ENCODE assay signal across 8 cellular contexts in genomic region chr19:37334179-37335071, GRCh38.
DNase-seq lines count a peak whose midpoint lies in the region; ATAC-seq lines count a peak whose summit lies in the region.

No MANE protein-coding gene starts in this region.

- DNase-seq in GM04503 (ENCODE audit: low read depth) (peak; percentile 54), NCI-H526 treated with DMSO at 0.1 percent for 48 hours (lab: John Stamatoyannopoulos, UW) (peak; percentile 44), activated T-cell treated with anti-CD3 and anti-CD28 coated beads for 24 hours (ENCODE audit: low read depth) (peak; percentile 78), epidermal melanocyte (ENCODE audit: insufficient read length, low spot score) (peak; percentile 95), midbrain (lab: John Stamatoyannopoulos, UW) (peak; percentile 96), DMS53 (lab: John Stamatoyannopoulos, UW) (no peak)
- DNase-seq in stimulated activated CD8-positive, alpha-beta memory T cell treated with anti-CD3 and anti-CD28 coated beads, Interleukin-15, amount 100 ng/mL, for 24 hours (ENCODE audit: low read depth), result peak; percentile 53

- ATAC-seq in HG02973 (IDR thresholded peaks at IDR 0.05; ENCODE audit: unreplicated experiment), result peak; percentile 95
